In genomic region chr13:66849706-66850105, GRCh38 we compare ENCODE assay signal across 24 cellular contexts.
"Had no signal": no experiment of that assay in that cellular context is flagged by ENCODE, and none has a peak within 500 bp of the region (broad histone marks: within the 10 kb centered on the region; RNA-seq: fewer than 3 reads in every experiment).

No MANE protein-coding gene starts in this region.

- H3K27ac ChIP-seq: coronary artery, hepatocyte, left ventricle myocardium inferior, lower lobe of right lung, psoas muscle, right lobe of liver, spleen, testis, tibial nerve, upper lobe of right lung, vagina had no signal

- H3K4me3 ChIP-seq: coronary artery, hepatocyte, left ventricle myocardium inferior, lower lobe of right lung, psoas muscle, right lobe of liver, spleen, testis, tibial nerve, upper lobe of right lung, vagina had no signal

- H3K9me3 Mint-ChIP-seq: stimulated activated memory B cell treated with anti-CD40 and anti-IgM and Interleukin-4, amounts not matched to agents 10 μg/mL and 1 μg/mL and 100 μg/mL, for 72 hours had no signal

- H2AFZ ChIP-seq: hepatocyte had no signal

- H3K79me2 ChIP-seq: hepatocyte had no signal

- H3K4me1 ChIP-seq: left ventricle myocardium inferior, lower lobe of right lung, psoas muscle, right lobe of liver, spleen, testis, tibial nerve, upper lobe of right lung, vagina had no signal

- H3K4me1 Mint-ChIP-seq: memory B cell; naive thymus-derived CD4-positive, alpha-beta T cell; nephron progenitor cell; stimulated activated memory B cell treated with anti-CD40 and anti-IgM and Interleukin-4, amounts not matched to agents 10 μg/mL and 1 μg/mL and 100 μg/mL, for 72 hours had no signal

- H3K27me3 ChIP-seq: hepatocyte, right lobe of liver, spleen, testis, tibial nerve, upper lobe of right lung, vagina had no signal

- DNase-seq: effector CD4-positive, alpha-beta T cell; foreskin melanocyte; head of caudate nucleus; islet precursor cell; left ventricle myocardium inferior; lower lobe of right lung; naive thymus-derived CD4-positive, alpha-beta T cell; nephron progenitor cell; psoas muscle; retina; right lobe of liver; spleen; stimulated activated CD4-positive, alpha-beta T cell treated with anti-CD3 and anti-CD28 coated beads, Interleukin-15, amount 100 ng/mL, for 24 hours; stimulated activated CD4-positive, alpha-beta T cell treated with anti-CD3 and anti-CD28 coated beads, Interleukin-1b, Interleukin-23, amount 100 ng/mL, for 48 hours; stimulated activated CD4-positive, alpha-beta T cell treated with anti-CD3 and anti-CD28 coated beads, Interleukin-4, amount 100 ng/mL, for 24 hours; testis; upper lobe of right lung had no signal

- H3K9me3 ChIP-seq: left ventricle myocardium inferior, lower lobe of right lung, psoas muscle, right lobe of liver, testis, tibial nerve, upper lobe of right lung, vagina had no signal

- H3K27ac Mint-ChIP-seq: memory B cell; nephron progenitor cell; stimulated activated memory B cell treated with anti-CD40 and anti-IgM and Interleukin-4, amounts not matched to agents 10 μg/mL and 1 μg/mL and 100 μg/mL, for 72 hours; stimulated activated naive CD8-positive, alpha-beta T cell treated with anti-CD3 and anti-CD28 coated beads, Interleukin-15, Interleukin-2, amounts not matched to agents 100 ng/mL and 50 ng/mL, for 24 hours had no signal

- H3K4me3 Mint-ChIP-seq: memory B cell; naive thymus-derived CD4-positive, alpha-beta T cell; nephron progenitor cell; stimulated activated memory B cell treated with anti-CD40 and anti-IgM and Interleukin-4, amounts not matched to agents 10 μg/mL and 1 μg/mL and 100 μg/mL, for 72 hours; stimulated activated naive CD8-positive, alpha-beta T cell treated with anti-CD3 and anti-CD28 coated beads, Interleukin-15, Interleukin-2, amounts not matched to agents 100 ng/mL and 50 ng/mL, for 24 hours had no signal

- H3K27me3 Mint-ChIP-seq: memory B cell; naive thymus-derived CD4-positive, alpha-beta T cell; stimulated activated memory B cell treated with anti-CD40 and anti-IgM and Interleukin-4, amounts not matched to agents 10 μg/mL and 1 μg/mL and 100 μg/mL, for 72 hours; stimulated activated naive CD8-positive, alpha-beta T cell treated with anti-CD3 and anti-CD28 coated beads, Interleukin-15, Interleukin-2, amounts not matched to agents 100 ng/mL and 50 ng/mL, for 24 hours had no signal

- H3K4me2 ChIP-seq: hepatocyte had no signal

- H3K36me3 ChIP-seq: left ventricle myocardium inferior, lower lobe of right lung, right lobe of liver, spleen, tibial nerve, upper lobe of right lung, vagina had no signal

- H3K36me3 Mint-ChIP-seq: memory B cell; stimulated activated memory B cell treated with anti-CD40 and anti-IgM and Interleukin-4, amounts not matched to agents 10 μg/mL and 1 μg/mL and 100 μg/mL, for 72 hours had no signal
